Comparison of ENCODE assay signal across 24 cellular contexts in the genomic region with DNA sequence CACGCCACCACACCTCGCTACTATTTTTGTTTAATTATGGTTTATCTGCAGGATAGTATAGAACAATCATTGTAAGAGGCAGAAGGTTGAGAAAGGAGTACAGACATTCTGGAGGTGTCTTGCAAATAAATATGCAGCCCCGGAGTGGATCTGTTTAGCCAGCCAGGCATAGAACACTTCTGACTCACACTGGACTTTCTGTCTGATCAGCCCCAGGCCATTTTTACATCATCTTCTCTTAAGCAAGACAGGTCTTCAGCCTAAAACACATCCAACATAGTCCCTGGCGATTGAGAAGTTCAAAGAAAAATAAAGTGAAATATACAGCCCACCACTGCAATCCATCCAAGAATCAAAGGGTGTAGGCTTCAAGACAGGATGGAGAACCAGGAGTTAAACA.
DNase-seq lines count a peak whose midpoint lies in the region; ATAC-seq and TF ChIP-seq lines count a peak whose summit lies in the region.
"Had no signal": no experiment of that assay in that cellular context is flagged by ENCODE, and none has a peak within 500 bp of the region (broad histone marks: within the 10 kb centered on the region; RNA-seq: fewer than 3 reads in every experiment).

No MANE protein-coding gene starts in this region.

- in situ Hi-C loops in ACHN (cut with HindIII; ENCODE audit: low pct_ligation_motif_present, low pct_unique_long_range_greater_than_20kb, low sequenced_read_pairs), result no loop called here

- H3K27me3 ChIP-seq in right atrium auricular region (no peaks in the 10 kb centered on the region), adipocyte (replicated peaks; ENCODE audit: control insufficient read depth, insufficient read depth, low read length) (no peaks in the 10 kb centered on the region), vagina (no peaks in the 10 kb centered on the region)
- H3K27me3 ChIP-seq: colonic mucosa, pancreas, right lobe of liver had no signal

- H3K4me1 ChIP-seq in right atrium auricular region (peaks cover 0 to 22% of the 10 kb centered on the region in 2 donors), adipocyte (ENCODE audit: control insufficient read depth, insufficient read depth, low read length) (peaks cover 17% of the 10 kb centered on the region), vagina (peaks cover 42% of the 10 kb centered on the region)
- H3K4me1 ChIP-seq: colonic mucosa, right lobe of liver had no signal

- intact Hi-C loops in cardiac septum (cut with DNase I) (no loop called here), vagina (cut with DNase I) (no loop called here)

- H3K4me3 ChIP-seq in right atrium auricular region, result no peak overlapping the region
- no peak overlapping the region for H3K4me3 ChIP-seq in adipocyte (ENCODE audit: low read length)
- H3K4me3 ChIP-seq in fibroblast of mammary gland (ENCODE audit: control insufficient read depth, low read depth, low read length), result no peak overlapping the region
- H3K4me3 ChIP-seq in vagina, result no peak overlapping the region
- H3K4me3 ChIP-seq: colonic mucosa, pancreas, right lobe of liver, SK-N-MC had no signal

- H3K9me3 ChIP-seq in right atrium auricular region, result no peaks in the 10 kb centered on the region
- no peaks in the 10 kb centered on the region for H3K9me3 ChIP-seq in adipocyte (ENCODE audit: control insufficient read depth, low read length)
- no peaks in the 10 kb centered on the region for H3K9me3 ChIP-seq in vagina
- H3K9me3 ChIP-seq: colonic mucosa, pancreas, right lobe of liver had no signal

- ATAC-seq in GM19328 (IDR thresholded peaks at IDR 0.05; ENCODE audit: unreplicated experiment), result no peak
- ATAC-seq: activated CD8-positive, alpha-beta T cell treated with anti-CD3 and anti-CD28 coated beads, Interleukin-2, amount 10 ng/mL, durations not matched to agents 7 days and 5 days; activated T-cell treated with anti-CD3 and anti-CD28 coated beads, Interleukin-2, amount 50 U/mL, for 4 hours; left colon; natural killer cell treated with Interleukin-12 subunit alpha and Interleukin-12 subunit beta and Interleukin-15 and Interleukin-18, amount 100 ng/mL, for 72 hours; pancreas; right lobe of liver had no signal

- TF ChIP-seq CTCF in right atrium auricular region (IDR thresholded peaks at IDR 0.05) (no peak), fibroblast of mammary gland (conservative IDR thresholded peaks at IDR 0.05; ENCODE audit: control insufficient read depth, insufficient read depth, low read depth, low read length) (no peak), vagina (IDR thresholded peaks at IDR 0.05) (no peak)

- no peaks in the 10 kb centered on the region for H3K36me3 ChIP-seq in right atrium auricular region
- no peaks in the 10 kb centered on the region for H3K36me3 ChIP-seq in adipocyte (ENCODE audit: control insufficient read depth, insufficient read depth, low read length, severe bottlenecking)
- no peaks in the 10 kb centered on the region for H3K36me3 ChIP-seq in vagina
- H3K36me3 ChIP-seq: colonic mucosa, pancreas, right lobe of liver had no signal

- H3K9ac ChIP-seq in adipocyte (ENCODE audit: low read length), result no peak overlapping the region

- DNase-seq in cardiac septum (ENCODE audit: low spot score) (peak; percentile 20), right atrium auricular region (ENCODE audit: low spot score) (no peak), adipocyte (ENCODE audit: low read depth) (peak; percentile 90), fibroblast of mammary gland (ENCODE audit: low read depth) (peak; percentile 52), vagina (ENCODE audit: extremely low spot score in 2 of 2) (no peak), ACHN (no peak)
- DNase-seq in activated CD8-positive, alpha-beta memory T cell treated with anti-CD3 and anti-CD28 coated beads for 24 hours, result no peak
- DNase-seq: activated CD4-positive, CD25-positive, alpha-beta regulatory T cell; activated CD8-positive, alpha-beta T cell treated with anti-CD3 and anti-CD28 coated beads, Interleukin-2, amount 10 ng/mL, durations not matched to agents 7 days and 5 days; activated naive CD4-positive, alpha-beta T cell treated with anti-CD3 and anti-CD28 coated beads, Interleukin-2, amount 10 ng/mL, durations not matched to agents 7 days and 5 days; activated T-cell treated with anti-CD3 and anti-CD28 coated beads, Interleukin-2, amount 50 U/mL, for 4 hours; CD4-positive, alpha-beta memory T cell; colonic mucosa; DMS153; mesendoderm; NCI-H1417; NCI-H2107; NK-92 treated with Interleukin-12 subunit alpha and Interleukin-12 subunit beta, amount 100 ng/mL, for 24 hours; pancreas; right lobe of liver had no signal

- no peak for TF ChIP-seq POLR2A in vagina (IDR thresholded peaks at IDR 0.05)

- peak overlapping the region in 1 of 2 donors; percentile 47 for H3K27ac ChIP-seq in right atrium auricular region
- peak overlapping the region; percentile 42 for H3K27ac ChIP-seq in vagina
- H3K27ac ChIP-seq: colonic mucosa, pancreas, right lobe of liver, SK-N-MC had no signal

Comparison
In these comparisons a context has a peak if more than half of its experiments do, and no peak if none do; other contexts are left out.
1. DNase-seq: peak in cardiac septum (single experiment), adipocyte (single experiment) and fibroblast of mammary gland (single experiment); none in right atrium auricular region (single experiment), vagina (0 of 2), activated CD8-positive, alpha-beta memory T cell treated with anti-CD3 and anti-CD28 coated beads for 24 hours (single experiment) and ACHN (single experiment).